Comparison of ENCODE assay signal across 19 cellular contexts in genomic region chr15:94563455-94563854, GRCh38.
DNase-seq lines count a peak whose midpoint lies in the region; ATAC-seq, FAIRE-seq and TF ChIP-seq lines count a peak whose summit lies in the region.
"Had no signal": no experiment of that assay in that cellular context is flagged by ENCODE, and none has a peak within 500 bp of the region (broad histone marks: within the 10 kb centered on the region; RNA-seq: fewer than 3 reads in every experiment).

No MANE protein-coding gene starts in this region.

- H3K4me1 Mint-ChIP-seq in endodermal cell = peaks cover 23% of the 10 kb centered on the region
- no peaks in the 10 kb centered on the region for H3K4me1 Mint-ChIP-seq in stimulated activated naive CD8-positive, alpha-beta T cell treated with anti-CD3 and anti-CD28 coated beads, Interleukin-15, amount 100 ng/mL, for 72 hours
- H3K4me1 Mint-ChIP-seq: CD4-positive, alpha-beta memory T cell had no signal

- H3K27me3 ChIP-seq in HepG2 (ENCODE audit: control insufficient read depth in 1 of 2, insufficient read depth in 2 of 2, low read length in 2 of 2) = no peaks in the 10 kb centered on the region
- no peaks in the 10 kb centered on the region for H3K27me3 ChIP-seq in right lobe of liver
- no peaks in the 10 kb centered on the region for H3K27me3 ChIP-seq in endodermal cell (ENCODE audit: control insufficient read depth, insufficient read depth, low read length, poor library complexity, severe bottlenecking)
- no peaks in the 10 kb centered on the region for H3K27me3 ChIP-seq in pancreas

- no peaks in the 10 kb centered on the region for H4K20me1 ChIP-seq in HepG2 (ENCODE audit: insufficient read depth, low read length)

- peaks cover 2% of the 10 kb centered on the region for H3K36me3 Mint-ChIP-seq in endodermal cell (ENCODE audit: low read depth)
- H3K36me3 Mint-ChIP-seq: CD4-positive, alpha-beta memory T cell had no signal

- in situ Hi-C loops in HepG2 (cut with HindIII; ENCODE audit: extremely low pct_ligation_motif_present, low pct_unique_long_range_greater_than_20kb) = no loop called here

- H2AFZ ChIP-seq in HepG2 (ENCODE audit: low read length) = no peak overlapping the region

- DNase-seq in HepG2 (ENCODE audit: low spot score) = no peak
- no peak for DNase-seq in right lobe of liver
- no peak for DNase-seq in endodermal cell
- no peak for DNase-seq in pancreas
- DNase-seq in activated T-cell treated with anti-CD3 and anti-CD28 coated beads, Interleukin-2, amount 50 U/mL, for 1 hour = no peak
- no peak for DNase-seq in stimulated activated naive CD8-positive, alpha-beta T cell treated with anti-CD3 and anti-CD28 coated beads, Interleukin-15, amount 100 ng/mL, for 72 hours
- DNase-seq: C1 segment of cervical spinal cord; Calu3; CD4-positive, alpha-beta memory T cell; COR-L47; DMS53; DMS79 treated with DMSO at 0.1 percent for 48 hours; GF-D8; GOT3; HFFc6 had no signal

- no peaks in the 10 kb centered on the region for H3K36me3 ChIP-seq in HepG2 (replicated peaks in 1 of 2; ENCODE audit: control insufficient read depth in 1 of 2, insufficient read depth in 2 of 2, low read length in 2 of 2)
- no peaks in the 10 kb centered on the region for H3K36me3 ChIP-seq in right lobe of liver
- H3K36me3 ChIP-seq in endodermal cell (ENCODE audit: control insufficient read depth, insufficient read depth, low read length) = no peaks in the 10 kb centered on the region
- no peaks in the 10 kb centered on the region for H3K36me3 ChIP-seq in pancreas
- H3K36me3 ChIP-seq: HAP-1 had no signal

- H3K9me3 Mint-ChIP-seq in endodermal cell = peaks cover 16% of the 10 kb centered on the region
- H3K9me3 Mint-ChIP-seq in stimulated activated naive CD8-positive, alpha-beta T cell treated with anti-CD3 and anti-CD28 coated beads, Interleukin-15, amount 100 ng/mL, for 72 hours = no peaks in the 10 kb centered on the region

- FAIRE-seq in HepG2 (lab: Jason Lieb, UNC) (no peak), pancreas (lab: Jason Lieb, UNC) (peak; percentile 45)
- FAIRE-seq: GM12892, H54 had no signal

- CTCF ChIA-PET in HepG2 (lab: Yijun Ruan, JAX; ENCODE audit: low intra/inter-chr PET ratio, low total read pairs) = no interaction called here

- H3K27ac Mint-ChIP-seq in endodermal cell = no peak overlapping the region
- H3K27ac Mint-ChIP-seq in stimulated activated naive CD8-positive, alpha-beta T cell treated with anti-CD3 and anti-CD28 coated beads, Interleukin-15, amount 100 ng/mL, for 72 hours = no peak overlapping the region
- H3K27ac Mint-ChIP-seq: CD4-positive, alpha-beta memory T cell; HFFc6 had no signal

- TF ChIP-seq RAD21 in HepG2 (CRISPR knock-in tag; IDR thresholded peaks at IDR 0.05) = no peak

- ATAC-seq in HepG2 (no peak), right lobe of liver (no peak), pancreas (no peak)
- no peak for ATAC-seq in stimulated activated naive CD8-positive, alpha-beta T cell treated with anti-CD3 and anti-CD28 coated beads, Interleukin-15, amount 100 ng/mL, for 72 hours

- TF ChIP-seq CTCF in HepG2 (CRISPR knock-in tag; IDR thresholded peaks at IDR 0.05) (no peak), right lobe of liver (IDR thresholded peaks at IDR 0.05) (no peak), endodermal cell (conservative IDR thresholded peaks at IDR 0.05) (no peak), pancreas (IDR thresholded peaks at IDR 0.05) (no peak)

- BruUV-seq in HepG2 (replicated peaks; lab: Mats Ljungman, UMichigan) = no TSS peak

- H3K4me3 Mint-ChIP-seq in endodermal cell = no peak overlapping the region
- no peak overlapping the region for H3K4me3 Mint-ChIP-seq in stimulated activated naive CD8-positive, alpha-beta T cell treated with anti-CD3 and anti-CD28 coated beads, Interleukin-15, amount 100 ng/mL, for 72 hours
- H3K4me3 Mint-ChIP-seq: CD4-positive, alpha-beta memory T cell; HFFc6 had no signal

- H3K27ac ChIP-seq in HepG2 (ENCODE audit: extremely low read length, insufficient read depth, low read length) = no peak overlapping the region
- no peak overlapping the region for H3K27ac ChIP-seq in right lobe of liver
- no peak overlapping the region for H3K27ac ChIP-seq in endodermal cell (ENCODE audit: low read depth, low read length)
- no peak overlapping the region for H3K27ac ChIP-seq in pancreas
- H3K27ac ChIP-seq: 22Rv1 had no signal

- no peak overlapping the region for H3K4me2 ChIP-seq in HepG2 (ENCODE audit: low read depth, low read length)

- H3K4me1 ChIP-seq in HepG2 (ENCODE audit: insufficient read depth, low read length) = no peaks in the 10 kb centered on the region
- H3K4me1 ChIP-seq in right lobe of liver = no peaks in the 10 kb centered on the region
- peaks cover 18% of the 10 kb centered on the region for H3K4me1 ChIP-seq in endodermal cell (ENCODE audit: control insufficient read depth, insufficient read depth, low read length)
- H3K4me1 ChIP-seq in pancreas = no peaks in the 10 kb centered on the region
- H3K4me1 ChIP-seq: HAP-1 had no signal

- H3K4me3 ChIP-seq in HepG2 (replicated peaks in 1 of 3; ENCODE audit: insufficient read depth in 1 of 3, low read depth in 2 of 3, low read length in 3 of 3) (no peak overlapping the region), right lobe of liver (no peak overlapping the region), endodermal cell (ENCODE audit: low read length) (peak overlapping the region; percentile 32), pancreas (no peak overlapping the region)
- H3K4me3 ChIP-seq: HAP-1 had no signal

- H3K9ac ChIP-seq in HepG2 (ENCODE audit: insufficient read depth, low read depth, low read length) (no peak overlapping the region), endodermal cell (ENCODE audit: extremely low read depth, low read length, poor library complexity, severe bottlenecking) (no peak overlapping the region)

- H3K79me2 ChIP-seq in HepG2 (ENCODE audit: insufficient read depth, low read length) = no peaks in the 10 kb centered on the region

- TF ChIP-seq POLR2A in HepG2 (IDR thresholded peaks at IDR 0.05; ENCODE audit: insufficient read depth in 1 of 2, low read depth in 2 of 2, low read length in 2 of 2) (no peak), right lobe of liver (IDR thresholded peaks at IDR 0.05) (no peak)

- no peaks in the 10 kb centered on the region for H3K27me3 Mint-ChIP-seq in endodermal cell (ENCODE audit: insufficient read depth)
- H3K27me3 Mint-ChIP-seq in stimulated activated naive CD8-positive, alpha-beta T cell treated with anti-CD3 and anti-CD28 coated beads, Interleukin-15, amount 100 ng/mL, for 72 hours = peaks cover 14% of the 10 kb centered on the region

- intact Hi-C loops in HepG2 (cut with micrococcal nuclease; ENCODE audit: unreplicated experiment) = no loop called here
- intact Hi-C loops in right lobe of liver (cut with DNase I) = no loop called here
- intact Hi-C loops in pancreas (cut with DNase I) = no loop called here

- POLR2A ChIA-PET in HepG2 (lab: Yijun Ruan, JAX) = no interaction called here

- 0% methylated on average over 2 of the region's 2 CpGs for WGBS in HepG2 (ENCODE audit: low lambda C conversion rate)
- WGBS in right lobe of liver (ENCODE audit: insufficient coverage, low coverage, low lambda C conversion rate, missing lambda C conversion rate) = 64% methylated on average over 2 of the region's 2 CpGs
- WGBS in endodermal cell (ENCODE audit: insufficient coverage in 1 of 2, insufficient read length in 1 of 2), 2 experiments = no CpG with 5 or more reads among the region's 2 CpGs
- WGBS in pancreas, 2 donors = 63 to 76% methylated on average over 2 of the region's 2 CpGs

- TF ChIP-seq EP300 in HepG2 (IDR thresholded peaks at IDR 0.05; ENCODE audit: low read depth in 2 of 2, low read length in 2 of 2) (no peak), HepG2 (CRISPR knock-in tag; IDR thresholded peaks at IDR 0.05; ENCODE audit: borderline replicate concordance) (no peak)

- H3K9me3 ChIP-seq in HepG2 (ENCODE audit: low read length) (peaks cover 55% of the 10 kb centered on the region), right lobe of liver (no peaks in the 10 kb centered on the region), endodermal cell (ENCODE audit: control insufficient read depth, low read length) (peaks cover 18% of the 10 kb centered on the region), pancreas (no peaks in the 10 kb centered on the region)
- H3K9me3 ChIP-seq: HAP-1 had no signal

TF ChIP-seq in HepG2, 621 proteins besides CTCF, POLR2A, EP300 and RAD21:
- TF ChIP-seq NFYB (CRISPR knock-in tag; IDR thresholded peaks at IDR 0.05) = no peak
- peak; percentile 78 for TF ChIP-seq MAFF (IDR thresholded peaks at IDR 0.05; ENCODE audit: low read depth, low read length)
- peak; percentile 64 to 80; a peak in 3 of 4 replicates for TF ChIP-seq MAFK (conservative IDR thresholded peaks at IDR 0.05 in 1 of 2, IDR thresholded peaks at IDR 0.05 in 1 of 2; ENCODE audit: low read length in 2 of 2)
TF ChIP-seq in HepG2: peak in this region for 2.
